8 cellular contexts compared by ENCODE assay signal in the genomic region with DNA sequence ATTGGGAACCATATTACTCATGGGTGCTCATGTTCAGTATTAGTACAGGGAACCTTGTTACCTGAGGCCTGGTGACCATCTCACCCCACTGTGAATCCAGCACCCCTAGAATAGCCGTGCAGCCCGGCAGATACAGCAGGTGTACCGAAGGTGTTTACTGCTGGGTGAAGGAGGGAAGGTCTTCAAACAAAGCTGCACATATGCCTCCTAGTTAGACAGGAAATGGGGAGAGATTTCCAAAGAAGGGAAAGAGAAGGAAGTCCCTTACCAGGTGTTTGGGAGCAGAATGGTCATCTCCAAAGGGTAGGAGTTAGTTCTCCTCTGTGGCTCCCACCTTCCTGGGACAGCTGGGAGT. TPM values are rescaled to one million over a fixed set of nuclear protein-coding genes. Genes with fewer than 3 reads are reported as not detected.
"Had no signal": no experiment of that assay in that cellular context is flagged by ENCODE, and none has a peak within 500 bp of the region (broad histone marks: within the 10 kb centered on the region; RNA-seq: fewer than 3 reads in every experiment).

No MANE protein-coding gene starts in this region.

- H3K36me3 ChIP-seq: HAP-1 had no signal

- H3K4me1 ChIP-seq: HAP-1 had no signal

- H3K9me3 ChIP-seq: HAP-1 had no signal

- H3K4me3 ChIP-seq: GM23248, GM23338, HAP-1 had no signal

- H3K27ac ChIP-seq: GM23248 had no signal

- ATAC-seq: GM23338, HCT116 had no signal

- H3K9me3 Mint-ChIP-seq: GM23338, HFFc6 had no signal

- H3K4me3 Mint-ChIP-seq: GM23338, H9, HFFc6 had no signal

- H3K27ac Mint-ChIP-seq: GM23338, H9, HFFc6 had no signal

- DNase-seq: GM23248, GOT3, H7, H9, HFFc6 had no signal

RNA-seq across cellular contexts. Expression of a gene that starts 2.4 kb away (rescaled TPM):
- total RNA-seq: GM23248, HFFc6 had no signal
- polyA plus RNA-seq: GM23248 had no signal
